ENCODE assay signal across 8 cellular contexts in the genomic region with DNA sequence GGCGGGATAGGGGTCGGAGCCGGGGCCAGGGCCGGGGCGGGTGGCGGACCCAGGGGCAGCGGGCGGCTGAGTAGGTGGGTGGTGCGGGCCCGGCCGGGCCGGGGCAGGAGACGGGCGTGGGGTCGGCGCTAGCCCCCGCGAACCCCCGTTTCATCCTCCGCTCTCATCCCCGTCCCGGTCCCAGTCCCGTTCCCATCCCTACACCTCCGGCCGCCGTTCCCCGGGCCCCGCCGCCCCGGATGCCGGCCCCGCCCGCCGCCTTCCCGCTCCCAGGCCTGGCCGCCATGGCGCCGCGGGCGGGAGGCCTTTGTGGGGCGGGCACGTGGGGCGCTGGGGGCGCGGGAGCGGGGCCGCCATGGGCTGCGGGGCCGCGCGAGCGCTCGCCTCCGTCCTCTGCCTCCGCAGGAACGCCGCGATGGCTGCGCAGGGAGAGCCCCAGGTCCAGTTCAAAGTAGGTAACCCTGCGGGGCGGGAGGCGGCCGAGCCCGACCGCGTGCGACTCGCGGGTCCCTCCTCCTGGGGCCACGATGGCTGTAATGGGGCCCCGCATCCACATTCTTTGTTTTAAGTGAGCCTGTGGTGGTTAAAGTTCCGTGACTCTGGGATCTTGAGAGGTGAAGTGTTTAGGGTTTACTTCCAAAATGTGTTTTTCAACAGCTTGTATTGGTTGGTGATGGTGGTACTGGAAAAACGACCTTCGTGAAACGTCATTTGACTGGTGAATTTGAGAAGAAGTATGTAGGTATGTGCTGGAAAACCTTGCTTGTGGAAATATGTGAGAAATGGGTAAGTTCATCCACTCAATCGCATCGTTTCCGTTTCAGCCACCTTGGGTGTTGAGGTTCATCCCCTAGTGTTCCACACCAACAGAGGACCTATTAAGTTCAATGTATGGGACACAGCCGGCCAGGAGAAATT. TPM values are rescaled to one million over a fixed set of nuclear protein-coding genes. Genes with fewer than 3 reads are reported as not detected.
DNase-seq lines count a peak whose midpoint lies in the region; ATAC-seq lines count a peak whose summit lies in the region.

No MANE protein-coding gene starts in this region.

- H3K27me3 Mint-ChIP-seq in activated CD4-positive, alpha-beta T cell treated with anti-CD3 and anti-CD28 coated beads for 36 hours = no peaks in the 10 kb centered on the region

- H3K27ac ChIP-seq in SJSA1 (peak overlapping the region; percentile 96), right cardiac atrium (ENCODE audit: low read length) (peak overlapping the region; percentile 42)

- H3K9me3 ChIP-seq in SJSA1 (replicated peaks) (peaks cover 3% of the 10 kb centered on the region; the same call in 1 of the 2 replicates), right cardiac atrium (ENCODE audit: control insufficient read depth, low read length) (no peaks in the 10 kb centered on the region)

- DNase-seq in activated CD4-positive, alpha-beta T cell treated with anti-CD3 and anti-CD28 coated beads for 36 hours = peak; percentile 69
- no peak for DNase-seq in activated CD4-positive, alpha-beta T cell treated with anti-CD3 and anti-CD28 coated beads for 1 hour
- DNase-seq in SJSA1 (ENCODE audit: low read depth in 1 of 2, low spot score in 2 of 2) (peak in 1 of 2 experiments; percentile 33), anterior cingulate cortex (lab: John Stamatoyannopoulos, UW) (peak in 40 of 58 donors; percentile 6 to 73 (median 42)), right cardiac atrium (peak in 2 of 3 donors; percentile 54 to 80), retina (peak; percentile 54), NCI-H1048 (lab: John Stamatoyannopoulos, UW) (no peak)

- peaks cover 65% of the 10 kb centered on the region for H3K4me1 Mint-ChIP-seq in activated CD4-positive, alpha-beta T cell treated with anti-CD3 and anti-CD28 coated beads for 36 hours

- no peaks in the 10 kb centered on the region for H3K27me3 ChIP-seq in SJSA1 (replicated peaks)
- H3K27me3 ChIP-seq in right cardiac atrium (ENCODE audit: control insufficient read depth, insufficient read depth) = no peaks in the 10 kb centered on the region

- H3K36me3 ChIP-seq in SJSA1 = peaks cover 56% of the 10 kb centered on the region

- WGBS in right cardiac atrium = under 1% methylated on average over 79 of the region's 79 CpGs

- H3K4me1 ChIP-seq in SJSA1 (replicated peaks) (peaks cover 27% of the 10 kb centered on the region), right cardiac atrium (ENCODE audit: control insufficient read depth, insufficient read depth, low read length) (no peaks in the 10 kb centered on the region)

- H3K4me3 ChIP-seq in SJSA1 (peak overlapping the region; percentile 99), right cardiac atrium (ENCODE audit: low read length) (peak overlapping the region; percentile 98)

- no peaks in the 10 kb centered on the region for H3K9me3 Mint-ChIP-seq in activated CD4-positive, alpha-beta T cell treated with anti-CD3 and anti-CD28 coated beads for 36 hours (ENCODE audit: low read depth)

- peak overlapping the region; percentile 100 for H3K27ac Mint-ChIP-seq in activated CD4-positive, alpha-beta T cell treated with anti-CD3 and anti-CD28 coated beads for 36 hours

- intact Hi-C loops in activated CD4-positive, alpha-beta T cell treated with anti-CD3 and anti-CD28 coated beads for 36 hours (cut with DNase I, micrococcal nuclease) = loop anchor here (1.0 to 10.0 kb wide), 10 partner anchors 110 to 1615 kb away; partner anchors contain the start of genes DDX51 (in 1 of the 2), NOC4L (in 1 of the 2), PUS1 (in 1 of the 2) and SFSWAP (in 1 of the 2)
- intact Hi-C loops in right cardiac atrium (cut with DNase I) = no loop called here

- peak overlapping the region; percentile 99 for H3K4me3 Mint-ChIP-seq in activated CD4-positive, alpha-beta T cell treated with anti-CD3 and anti-CD28 coated beads for 36 hours

- CTCF ChIA-PET in activated CD4-positive, alpha-beta T cell treated with anti-CD3 and anti-CD28 coated beads for 36 hours (lab: Charles Lee) = no interaction called here

- peaks cover 50% of the 10 kb centered on the region for H3K36me3 Mint-ChIP-seq in activated CD4-positive, alpha-beta T cell treated with anti-CD3 and anti-CD28 coated beads for 36 hours (ENCODE audit: low read depth)

- POLR2A ChIA-PET in activated CD4-positive, alpha-beta T cell treated with anti-CD3 and anti-CD28 coated beads for 36 hours (lab: Charles Lee) = no interaction called here

- peak; percentile 13 for ATAC-seq in activated CD4-positive, alpha-beta T cell treated with anti-CD3 and anti-CD28 coated beads for 36 hours
- peak; percentile 36 for ATAC-seq in HG02970 (IDR thresholded peaks at IDR 0.05; ENCODE audit: low FRiP score, unreplicated experiment)
- peak; percentile 29 to 36 for ATAC-seq in right cardiac atrium

RNA-seq across cellular contexts. Expression of gene RAN, which starts 0.6 kb away (rescaled TPM):
- 1,000 to 10,000 TPM; 1,919 to 2,242 TPM for total RNA-seq in activated CD4-positive, alpha-beta T cell treated with anti-CD3 and anti-CD28 coated beads for 36 hours
- 606 and 623 TPM in 2 replicates for total RNA-seq in SJSA1 (2014; rRNA removed; shearing (Covaris generic))
- 100 to 1,000 TPM; 281 to 385 (median 302) TPM for total RNA-seq in right cardiac atrium
- 195 TPM for polyA plus RNA-seq in right cardiac atrium

RNA-seq across cellular contexts. Expression of gene STX2, which starts 33.4 kb away (rescaled TPM):
- 10 to 100 TPM; 13.1 to 16.2 TPM for total RNA-seq in activated CD4-positive, alpha-beta T cell treated with anti-CD3 and anti-CD28 coated beads for 36 hours
- total RNA-seq in SJSA1 (2014; rRNA removed; shearing (Covaris generic)) = 22.6 and 47.9 TPM in 2 replicates
- 10 to 100 TPM; 22.6 to 35.9 (median 31.3) TPM for total RNA-seq in right cardiac atrium
- 18.2 TPM for polyA plus RNA-seq in right cardiac atrium

Comparison
In these comparisons a context has a peak if more than half of its experiments do, and no peak if none do; other contexts are left out.
1. DNase-seq: peak in activated CD4-positive, alpha-beta T cell treated with anti-CD3 and anti-CD28 coated beads for 36 hours (single experiment), anterior cingulate cortex (40 of 58), right cardiac atrium (2 of 3) and retina (single experiment); none in activated CD4-positive, alpha-beta T cell treated with anti-CD3 and anti-CD28 coated beads for 1 hour (single experiment) and NCI-H1048 (single experiment).
2. intact Hi-C loops: an anchor here in activated CD4-positive, alpha-beta T cell treated with anti-CD3 and anti-CD28 coated beads for 36 hours (1.0 to 10.0 kb wide); none called in right cardiac atrium.
3. Peak in every context shown above with its lines, with median percentiles within 50 percentile points of each other: ATAC-seq.